In genomic region chr1:94884101-94884875, GRCh38 we compare ENCODE assay signal across 8 cellular contexts. TPM values are rescaled to one million over a fixed set of nuclear protein-coding genes. Genes with fewer than 3 reads are reported as not detected.
DNase-seq lines count a peak whose midpoint lies in the region; ATAC-seq and TF ChIP-seq lines count a peak whose summit lies in the region.

No MANE protein-coding gene starts in this region.

- ATAC-seq in body of pancreas (peak; percentile 76), thoracic aorta (ENCODE audit: insufficient number of reproducible peaks, low FRiP score, low read depth) (no peak), GM18909 (IDR thresholded peaks at IDR 0.05; ENCODE audit: poor library complexity, unreplicated experiment) (no peak)

- 55 to 61% methylated on average over 12 of the region's 12 CpGs for WGBS in body of pancreas, 2 donors

- H3K9me3 ChIP-seq in body of pancreas (no peaks in the 10 kb centered on the region), thoracic aorta (no peaks in the 10 kb centered on the region), BE2C (no peaks in the 10 kb centered on the region)

- peak overlapping the region in 3 of 4 donors; percentile 48 to 80 (median 65) for H3K27ac ChIP-seq in body of pancreas
- H3K27ac ChIP-seq in thoracic aorta, result peak overlapping the region; percentile 55 to 79

- DNase-seq in NCI-H2107 treated with DMSO at 0.1 percent for 48 hours (lab: John Stamatoyannopoulos, UW; ENCODE audit: unreplicated experiment), result peak; percentile 89
- DNase-seq in NCI-H2107 (lab: John Stamatoyannopoulos, UW), result no peak
- peak; percentile 23 to 47 (median 42) for DNase-seq in body of pancreas
- DNase-seq in inferior parietal cortex (ENCODE audit: extremely low spot score), result peak; percentile 14
- DNase-seq in thoracic aorta (ENCODE audit: low spot score), result no peak
- no peak for DNase-seq in BE2C
- DNase-seq in NCI-H524 (lab: John Stamatoyannopoulos, UW), result no peak

- H3K4me1 ChIP-seq in body of pancreas (peaks cover 10% of the 10 kb centered on the region), thoracic aorta (ENCODE audit: control insufficient read depth in 1 of 2, low read depth in 2 of 2) (peaks cover 16 to 26% of the 10 kb centered on the region in 2 donors), BE2C (no peaks in the 10 kb centered on the region)

- H3K36me3 ChIP-seq in body of pancreas (replicated peaks in 1 of 2; ENCODE audit: insufficient read depth in 1 of 2, low read depth in 2 of 2) (no peaks in the 10 kb centered on the region), thoracic aorta (no peaks in the 10 kb centered on the region), BE2C (no peaks in the 10 kb centered on the region)

- peak in 1 of 3 donors; percentile 16 for TF ChIP-seq POLR2A in body of pancreas (IDR thresholded peaks at IDR 0.05)

- TF ChIP-seq CTCF in body of pancreas (IDR thresholded peaks at IDR 0.05), result no peak
- no peak for TF ChIP-seq CTCF in thoracic aorta (IDR thresholded peaks at IDR 0.05)
- TF ChIP-seq CTCF in BE2C (IDR thresholded peaks at IDR 0.05; ENCODE audit: low read depth, low read length), result no peak

- no peak overlapping the region for H3K4me3 ChIP-seq in body of pancreas
- H3K4me3 ChIP-seq in thoracic aorta, result peak overlapping the region; percentile 39
- H3K4me3 ChIP-seq in BE2C (ENCODE audit: low read depth, low read length), result no peak overlapping the region

- intact Hi-C loops in body of pancreas (cut with DNase I), result no loop called here

- H3K27me3 ChIP-seq in body of pancreas, result no peaks in the 10 kb centered on the region
- H3K27me3 ChIP-seq in thoracic aorta (replicated peaks; ENCODE audit: insufficient read depth), result no peaks in the 10 kb centered on the region
- no peaks in the 10 kb centered on the region for H3K27me3 ChIP-seq in BE2C

RNA-seq across cellular contexts. Expression of gene CNN3, which starts 42.6 kb away (rescaled TPM):
- total RNA-seq in body of pancreas (10 to 100 TPM; 79.4 to 83.1 TPM), thoracic aorta (100 to 1,000 TPM; 225 to 257 TPM)
- polyA plus RNA-seq in BE2C (2012; ENCODE audit: insufficient read depth, insufficient read length, low read depth), result 101 TPM

Comparison
In these comparisons a context has a peak if more than half of its experiments do, and no peak if none do; other contexts are left out.
1. DNase-seq: peak in NCI-H2107 treated with DMSO at 0.1 percent for 48 hours (single experiment), body of pancreas (4 of 4) and inferior parietal cortex (single experiment); none in NCI-H2107 (single experiment), thoracic aorta (single experiment), BE2C (single experiment) and NCI-H524 (0 of 2).